Comparison of ENCODE assay signal across 1 cellular context in genomic region chr12:75986001-75986739, GRCh38.
TF ChIP-seq lines count a peak whose summit lies in the region.

No MANE protein-coding gene starts in this region.

TF ChIP-seq in SK-N-SH treated with all-trans-retinoic acid at 6 μM for 48 hours, 23 proteins besides CTCF, POLR2A, EP300 and RAD21 (continued from another document):
- no peak for TF ChIP-seq CSRNP3 (CRISPR knock-in tag; IDR thresholded peaks at IDR 0.05)
- no peak for TF ChIP-seq PPARA (CRISPR knock-in tag; IDR thresholded peaks at IDR 0.05; ENCODE audit: borderline replicate concordance)
- TF ChIP-seq RARB (CRISPR knock-in tag; IDR thresholded peaks at IDR 0.05) = no peak
- TF ChIP-seq CSDC2 (CRISPR knock-in tag; IDR thresholded peaks at IDR 0.05) = no peak
- no peak for TF ChIP-seq TOX (CRISPR knock-in tag; IDR thresholded peaks at IDR 0.05; ENCODE audit: borderline replicate concordance)
- TF ChIP-seq POU6F1 (CRISPR knock-in tag; IDR thresholded peaks at IDR 0.05; ENCODE audit: borderline replicate concordance, low read depth) = no peak
